Comparison of ENCODE assay signal across 22 cellular contexts in the genomic region with DNA sequence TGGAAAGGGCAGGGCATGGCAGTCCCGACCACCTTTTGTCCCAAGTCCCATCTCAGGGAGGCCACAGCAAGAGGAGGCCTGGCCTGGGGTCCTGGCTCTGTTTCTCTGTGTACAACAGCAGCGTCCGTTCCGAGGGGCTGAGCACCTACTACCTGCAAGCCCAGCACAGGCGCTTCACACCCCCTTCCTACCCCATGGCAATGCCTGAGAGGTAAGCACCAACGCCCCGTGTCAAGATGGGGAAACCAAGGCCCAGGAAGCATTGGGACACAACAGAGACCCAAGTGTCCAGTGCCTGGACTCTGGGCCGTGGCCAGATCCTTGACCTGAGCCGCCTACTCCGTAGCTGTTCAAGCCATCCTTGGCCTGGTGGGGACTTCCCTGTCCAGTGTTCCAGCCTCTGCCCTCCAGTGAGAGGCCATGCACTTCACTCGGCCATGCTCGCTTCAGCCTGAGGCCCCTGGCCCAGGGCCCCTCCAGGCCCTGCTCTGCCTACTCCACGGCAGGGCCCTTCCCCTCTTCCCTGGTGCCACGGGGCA. TPM values are rescaled to one million over a fixed set of nuclear protein-coding genes. Genes with fewer than 3 reads are reported as not detected.
DNase-seq lines count a peak whose midpoint lies in the region; ATAC-seq and TF ChIP-seq lines count a peak whose summit lies in the region.
"Had no signal": no experiment of that assay in that cellular context is flagged by ENCODE, and none has a peak within 500 bp of the region (broad histone marks: within the 10 kb centered on the region; RNA-seq: fewer than 3 reads in every experiment).

No MANE protein-coding gene starts in this region.

- H3K27ac ChIP-seq in lower lobe of right lung (no peak overlapping the region), upper lobe of right lung (no peak overlapping the region), body of pancreas (no peak overlapping the region)
- H3K27ac ChIP-seq: GM23248, Peyer's patch, SK-N-MC had no signal

- peak overlapping the region; percentile 22 for H3K27ac Mint-ChIP-seq in Caco-2 (ENCODE audit: unreplicated experiment)
- peak overlapping the region; percentile 88 for H3K27ac Mint-ChIP-seq in central memory CD8-positive, alpha-beta T cell (ENCODE audit: low read depth)

- ATAC-seq in central memory CD8-positive, alpha-beta T cell (replicated peaks; ENCODE audit: extremely low read depth, poor library complexity, severe bottlenecking) = no peak
- ATAC-seq in lower lobe of right lung = no peak
- no peak for ATAC-seq in upper lobe of right lung
- ATAC-seq in body of pancreas = no peak
- ATAC-seq: K562 had no signal

- no peaks in the 10 kb centered on the region for H3K9me3 ChIP-seq in Caco-2
- H3K9me3 ChIP-seq in lower lobe of right lung = no peaks in the 10 kb centered on the region
- H3K9me3 ChIP-seq in upper lobe of right lung = no peaks in the 10 kb centered on the region
- no peaks in the 10 kb centered on the region for H3K9me3 ChIP-seq in body of pancreas
- H3K9me3 ChIP-seq: Peyer's patch had no signal

- TF ChIP-seq POLR2A in body of pancreas (IDR thresholded peaks at IDR 0.05) = no peak

- H3K36me3 Mint-ChIP-seq in Caco-2 (ENCODE audit: insufficient read depth, unreplicated experiment) = peaks cover 9% of the 10 kb centered on the region
- H3K36me3 Mint-ChIP-seq in central memory CD8-positive, alpha-beta T cell (ENCODE audit: insufficient read depth) = peaks cover 7% of the 10 kb centered on the region

- CTCF ChIA-PET in Caco-2 (lab: Charles Lee) = interaction anchor here (0.5 kb wide), 1 partner anchor 15 kb away, joined by 5 read pairs; no protein-coding TSS in a partner anchor

- TF ChIP-seq CTCF in Caco-2 (IDR thresholded peaks at IDR 0.05; ENCODE audit: insufficient read depth in 1 of 2, low read depth in 1 of 2, low read length in 1 of 2, severe bottlenecking in 1 of 2, unreplicated experiment in 1 of 2) = no peak
- no peak for TF ChIP-seq CTCF in lower lobe of right lung (IDR thresholded peaks at IDR 0.05)
- no peak for TF ChIP-seq CTCF in upper lobe of right lung (IDR thresholded peaks at IDR 0.05)
- TF ChIP-seq CTCF in body of pancreas (IDR thresholded peaks at IDR 0.05) = no peak

- H3K4me1 ChIP-seq in Caco-2 = peaks cover 66% of the 10 kb centered on the region
- peaks cover 18% of the 10 kb centered on the region for H3K4me1 ChIP-seq in lower lobe of right lung
- H3K4me1 ChIP-seq in upper lobe of right lung = peaks cover 5% of the 10 kb centered on the region
- peaks cover 14% of the 10 kb centered on the region for H3K4me1 ChIP-seq in body of pancreas

- DNase-seq in Caco-2 (no peak), lower lobe of right lung (peak; percentile 46), upper lobe of right lung (peak; percentile 52), NCI-H2107 (lab: John Stamatoyannopoulos, UW) (no peak), body of pancreas (no peak)
- no peak for DNase-seq in central memory CD8-positive, alpha-beta T cell (ENCODE audit: low spot score in 2 of 2)
- DNase-seq in stimulated activated CD4-positive, alpha-beta T cell treated with anti-CD3 and anti-CD28 coated beads, Interleukin-2, amount 100 ng/mL, for 24 hours = no peak
- DNase-seq: ACHN; Calu3; GF-D8; GM23248; HCEC 1CT; NCI-H1105 treated with DMSO at 0.1 percent for 48 hours; NCI-H1694 treated with DMSO at 0.1 percent for 48 hours; NCI-H510A; NCI-H748 treated with DMSO at 0.1 percent for 48 hours; NK-92 treated with Interleukin-12 subunit alpha and Interleukin-12 subunit beta, amount 100 ng/mL, for 24 hours; SHP77 had no signal

- POLR2A ChIA-PET in Caco-2 (lab: Charles Lee) = interaction anchor here (0.9 kb wide), 1 partner anchor 20 kb away, joined by 3 read pairs; no protein-coding TSS in a partner anchor

- 0 out of 2 replicates have a peak, but pooled peaks cover 2% of the 10 kb centered on the region for H3K36me3 ChIP-seq in Caco-2 (ENCODE audit: control insufficient read depth, insufficient read depth, low read length)
- H3K36me3 ChIP-seq in lower lobe of right lung = no peaks in the 10 kb centered on the region
- no peaks in the 10 kb centered on the region for H3K36me3 ChIP-seq in upper lobe of right lung
- H3K36me3 ChIP-seq in body of pancreas (replicated peaks in 1 of 2; ENCODE audit: insufficient read depth in 1 of 2, low read depth in 2 of 2) = no peaks in the 10 kb centered on the region
- H3K36me3 ChIP-seq: Peyer's patch had no signal

- intact Hi-C loops in Caco-2 (cut with micrococcal nuclease; ENCODE audit: unreplicated experiment) = loop anchor here (1.0 kb wide), 1 partner anchor 9 kb away; no protein-coding TSS in a partner anchor
- intact Hi-C loops in lower lobe of right lung (cut with DNase I) = no loop called here
- intact Hi-C loops in upper lobe of right lung (cut with DNase I) = no loop called here
- intact Hi-C loops in body of pancreas (cut with DNase I) = no loop called here

- H3K27me3 ChIP-seq in Caco-2 (replicated peaks; ENCODE audit: control insufficient read depth, insufficient read depth, low read length) = no peaks in the 10 kb centered on the region
- peaks cover 33% of the 10 kb centered on the region for H3K27me3 ChIP-seq in lower lobe of right lung (ENCODE audit: low read depth)
- H3K27me3 ChIP-seq in upper lobe of right lung = peaks cover 29% of the 10 kb centered on the region
- H3K27me3 ChIP-seq in body of pancreas = peaks cover 0 to 9% of the 10 kb centered on the region in 2 donors
- H3K27me3 ChIP-seq: Peyer's patch had no signal

- no peaks in the 10 kb centered on the region for H3K9me3 Mint-ChIP-seq in Caco-2 (ENCODE audit: unreplicated experiment)
- no peaks in the 10 kb centered on the region for H3K9me3 Mint-ChIP-seq in central memory CD8-positive, alpha-beta T cell
- H3K9me3 Mint-ChIP-seq: CD4-positive, alpha-beta T cell had no signal

- H3K4me3 ChIP-seq in Caco-2 (ENCODE audit: low read depth, low read length) (no peak overlapping the region), lower lobe of right lung (no peak overlapping the region), upper lobe of right lung (no peak overlapping the region), body of pancreas (no peak overlapping the region)
- H3K4me3 ChIP-seq: K562, SK-N-MC had no signal

- 93% methylated on average over 13 to 14 of the region's 14 CpGs for WGBS in body of pancreas, 2 donors

- H3K4me1 Mint-ChIP-seq in Caco-2 (ENCODE audit: low read depth, unreplicated experiment) = peaks cover 23% of the 10 kb centered on the region
- peaks cover 40% of the 10 kb centered on the region for H3K4me1 Mint-ChIP-seq in central memory CD8-positive, alpha-beta T cell

- H3K4me3 Mint-ChIP-seq in Caco-2 (ENCODE audit: unreplicated experiment) = peak overlapping the region; percentile 42
- H3K4me3 Mint-ChIP-seq in central memory CD8-positive, alpha-beta T cell = peak overlapping the region; percentile 60

- BruUV-seq in Caco-2 (replicated peaks; lab: Mats Ljungman, UMichigan) = no TSS peak

- no peaks in the 10 kb centered on the region for H3K27me3 Mint-ChIP-seq in Caco-2 (ENCODE audit: insufficient read depth, unreplicated experiment)
- H3K27me3 Mint-ChIP-seq in central memory CD8-positive, alpha-beta T cell = peaks cover 25% of the 10 kb centered on the region
- H3K27me3 Mint-ChIP-seq: CD4-positive, alpha-beta T cell had no signal

RNA-seq across cellular contexts. Expression of a gene that starts 14.3 kb away (rescaled TPM):
- total RNA-seq in Caco-2 (2022) (81.7 and 82.7 TPM in 2 replicates), lower lobe of right lung (38.8 TPM), upper lobe of right lung (47.4 TPM), body of pancreas (10 to 100 TPM; 17.8 to 19.7 TPM)

Comparison
In these comparisons a context has a peak if more than half of its experiments do, and no peak if none do; other contexts are left out.
1. DNase-seq: peak in lower lobe of right lung (single experiment) and upper lobe of right lung (single experiment); none in Caco-2 (0 of 2), central memory CD8-positive, alpha-beta T cell (0 of 2), NCI-H2107 (single experiment), body of pancreas (0 of 4) and stimulated activated CD4-positive, alpha-beta T cell treated with anti-CD3 and anti-CD28 coated beads, Interleukin-2, amount 100 ng/mL, for 24 hours (0 of 2).